Comparison of ENCODE assay signal across 8 cellular contexts in genomic region chr19:2578911-2579677, GRCh38.
A peak's percentile ranks its signal among the peaks of the same experiment; 100 is the strongest.
DNase-seq lines count a peak whose midpoint lies in the region; TF ChIP-seq lines count a peak whose summit lies in the region.

No MANE protein-coding gene starts in this region.

- peak in 1 of 3 donors; percentile 60 for TF ChIP-seq CTCF in lower leg skin (IDR thresholded peaks at IDR 0.05)

- peak overlapping the region; percentile 4 for H3K4me3 ChIP-seq in lower leg skin (ENCODE audit: low read depth, poor library complexity, severe bottlenecking)

- no peak for TF ChIP-seq POLR2A in lower leg skin (IDR thresholded peaks at IDR 0.05)

- DNase-seq in NCI-H2081 (lab: John Stamatoyannopoulos, UW) (peak; percentile 29 to 57), NCI-H2081 treated with DMSO at 0.1 percent for 48 hours (lab: John Stamatoyannopoulos, UW) (no peak), NCI-H774 (lab: John Stamatoyannopoulos, UW) (peak; percentile 16), lower leg skin (ENCODE audit: low spot score in 2 of 2) (peak; percentile 83 to 97), cortex of kidney (lab: John Stamatoyannopoulos, UW) (no peak)
- peak in 2 of 3 experiments; percentile 19 to 25 for DNase-seq in activated CD8-positive, alpha-beta memory T cell treated with anti-CD3 and anti-CD28 coated beads for 48 hours (ENCODE audit: low read depth in 2 of 3, low spot score in 2 of 3)
- peak; percentile 39 for DNase-seq in effector CD4-positive, alpha-beta T cell
- peak; percentile 52 to 57 for DNase-seq in stimulated activated CD4-positive, alpha-beta T cell treated with anti-CD3 and anti-CD28 coated beads, Interleukin-4, amount 100 ng/mL, for 4 hours

- intact Hi-C loops in lower leg skin (cut with DNase I; ENCODE audit: low total_unique reads) = no loop called here

- 0 to 1% methylated on average over 34 to 36 of the region's 46 CpGs for WGBS in lower leg skin, 2 donors

Comparison
In these comparisons a context has a peak if more than half of its experiments do, and no peak if none do; other contexts are left out.
1. DNase-seq: peak in NCI-H2081 (2 of 2), NCI-H774 (single experiment), activated CD8-positive, alpha-beta memory T cell treated with anti-CD3 and anti-CD28 coated beads for 48 hours (2 of 3), effector CD4-positive, alpha-beta T cell (single experiment), lower leg skin (2 of 2) and stimulated activated CD4-positive, alpha-beta T cell treated with anti-CD3 and anti-CD28 coated beads, Interleukin-4, amount 100 ng/mL, for 4 hours (2 of 2); none in NCI-H2081 treated with DMSO at 0.1 percent for 48 hours (single experiment) and cortex of kidney (single experiment).